In genomic region chr2:134164306-134164705, GRCh38 we compare ENCODE assay signal across 20 cellular contexts.
"Had no signal": no experiment of that assay in that cellular context is flagged by ENCODE, and none has a peak within 500 bp of the region (broad histone marks: within the 10 kb centered on the region; RNA-seq: fewer than 3 reads in every experiment).

No MANE protein-coding gene starts in this region.

- H3K36me3 ChIP-seq: esophagus muscularis mucosa, gastrocnemius medialis, left ventricle myocardium inferior, lower lobe of right lung, ovary, tibial nerve, upper lobe of right lung, vagina had no signal

- H3K27ac ChIP-seq: epithelial cell of prostate, esophagus muscularis mucosa, gastrocnemius medialis, left ventricle myocardium inferior, lower lobe of right lung, ovary, testis, tibial nerve, upper lobe of right lung, vagina had no signal

- ATAC-seq: effector memory CD8-positive, alpha-beta T cell; gastrocnemius medialis; lower lobe of right lung; right cardiac atrium; stimulated activated naive CD8-positive, alpha-beta T cell treated with anti-CD3 and anti-CD28 coated beads, Interleukin-15, amount 100 ng/mL, for 72 hours; upper lobe of right lung had no signal

- H3K9me3 ChIP-seq: esophagus muscularis mucosa, gastrocnemius medialis, left ventricle myocardium inferior, lower lobe of right lung, ovary, testis, tibial nerve, upper lobe of right lung, vagina had no signal

- H3K27me3 Mint-ChIP-seq: effector memory CD8-positive, alpha-beta T cell; stimulated activated naive CD8-positive, alpha-beta T cell treated with anti-CD3 and anti-CD28 coated beads, Interleukin-15, amount 100 ng/mL, for 72 hours had no signal

- H3K4me3 ChIP-seq: esophagus muscularis mucosa, gastrocnemius medialis, left ventricle myocardium inferior, lower lobe of right lung, ovary, testis, tibial nerve, upper lobe of right lung, vagina had no signal

- H3K27me3 ChIP-seq: esophagus muscularis mucosa, gastrocnemius medialis, ovary, testis, tibial nerve, upper lobe of right lung, vagina had no signal

- H3K36me3 Mint-ChIP-seq: immature natural killer cell had no signal

- H3K4me3 Mint-ChIP-seq: effector memory CD8-positive, alpha-beta T cell; neural crest cell; stimulated activated naive CD8-positive, alpha-beta T cell treated with anti-CD3 and anti-CD28 coated beads, Interleukin-15, amount 100 ng/mL, for 72 hours had no signal

- DNase-seq: effector memory CD8-positive, alpha-beta T cell; gastrocnemius medialis; glutamatergic neuron; immature natural killer cell; left ventricle myocardium inferior; lower lobe of right lung; mesenchymal stem cell; midbrain; ovary; right cardiac atrium; small intestine; stimulated activated CD4-positive, alpha-beta T cell treated with anti-CD3 and anti-CD28 coated beads, Interleukin-12 subunit alpha, Interleukin-12 subunit beta, amount 100 ng/mL, for 4 hours; stimulated activated naive CD8-positive, alpha-beta T cell treated with anti-CD3 and anti-CD28 coated beads, Interleukin-15, amount 100 ng/mL, for 72 hours; testis; upper lobe of right lung had no signal

- H3K9me3 Mint-ChIP-seq: effector memory CD8-positive, alpha-beta T cell; immature natural killer cell; neural crest cell; stimulated activated naive CD8-positive, alpha-beta T cell treated with anti-CD3 and anti-CD28 coated beads, Interleukin-15, amount 100 ng/mL, for 72 hours had no signal

- H3K27ac Mint-ChIP-seq: immature natural killer cell had no signal
